ENCODE assay signal across 8 cellular contexts in the genomic region with DNA sequence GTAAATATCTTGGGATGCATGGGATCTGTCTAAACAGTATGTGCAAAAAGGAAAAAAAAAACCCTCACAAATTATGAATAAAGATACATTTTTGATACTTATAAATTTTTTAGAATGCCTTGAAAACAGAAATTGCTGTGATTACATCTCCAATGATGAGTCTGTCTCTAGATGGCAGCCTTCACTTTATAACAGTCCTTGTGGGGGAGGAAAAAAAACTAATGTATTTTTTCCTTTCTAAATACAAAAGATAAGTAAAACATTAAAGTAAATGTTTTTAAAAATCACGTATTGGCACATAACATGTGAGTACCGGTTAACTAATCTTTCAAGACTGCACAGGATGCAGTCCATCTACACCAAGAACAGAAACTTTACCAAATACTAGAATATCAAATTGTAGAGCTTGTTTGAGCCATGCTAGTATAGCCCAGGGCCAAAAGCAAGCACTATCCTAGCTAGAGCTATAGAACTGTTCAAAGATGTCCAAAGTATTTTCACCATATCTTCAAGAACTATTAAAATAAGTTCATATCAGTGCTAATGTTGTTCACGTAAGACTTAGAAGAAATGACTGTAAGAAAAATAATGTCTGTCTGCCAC.
A peak's percentile ranks its signal among the peaks of the same experiment; 100 is the strongest.
DNase-seq lines count a peak whose midpoint lies in the region; ATAC-seq and TF ChIP-seq lines count a peak whose summit lies in the region.

No MANE protein-coding gene starts in this region.

- no peak for TF ChIP-seq POLR2A in thyroid gland (IDR thresholded peaks at IDR 0.05)

- ATAC-seq in natural killer cell (peak in 1 of 3 donors; percentile 30), HG03354 (IDR thresholded peaks at IDR 0.05; ENCODE audit: poor library complexity, severe bottlenecking, unreplicated experiment) (no peak)
- no peak for ATAC-seq in natural killer cell treated with Interleukin-12 subunit alpha and Interleukin-12 subunit beta and Interleukin-15 and Interleukin-18, amount 100 ng/mL, for 72 hours

- no peak for TF ChIP-seq CTCF in natural killer cell (IDR thresholded peaks at IDR 0.05)
- peak; percentile 33 for TF ChIP-seq CTCF in hepatocyte (IDR thresholded peaks at IDR 0.05; ENCODE audit: poor library complexity)
- TF ChIP-seq CTCF in thyroid gland (IDR thresholded peaks at IDR 0.05), result peak in 3 of 6 experiments; percentile 34 to 48 (median 37)

- no peaks in the 10 kb centered on the region for H3K36me3 Mint-ChIP-seq in natural killer cell
- H3K36me3 Mint-ChIP-seq in natural killer cell treated with Interleukin-12 subunit alpha and Interleukin-12 subunit beta and Interleukin-15 and Interleukin-18, amount 100 ng/mL, for 72 hours, result peaks cover 5% of the 10 kb centered on the region
- H3K36me3 Mint-ChIP-seq in activated T-cell treated with anti-CD3 and anti-CD28 coated beads, Interleukin-2, amount 50 U/mL, for 24 hours (ENCODE audit: low read depth), result peaks cover 27% of the 10 kb centered on the region

- H3K27ac Mint-ChIP-seq in natural killer cell, result peak overlapping the region; percentile 8 to 65
- peak overlapping the region in 1 of 2 donors; percentile 61 for H3K27ac Mint-ChIP-seq in natural killer cell treated with Interleukin-12 subunit alpha and Interleukin-12 subunit beta and Interleukin-15 and Interleukin-18, amount 100 ng/mL, for 72 hours
- H3K27ac Mint-ChIP-seq in activated T-cell treated with anti-CD3 and anti-CD28 coated beads, Interleukin-2, amount 50 U/mL, for 24 hours, result no peak overlapping the region

- H2AFZ ChIP-seq in hepatocyte, result no peak overlapping the region

- DNase-seq in natural killer cell, result no peak
- no peak for DNase-seq in natural killer cell treated with Interleukin-12 subunit alpha and Interleukin-12 subunit beta and Interleukin-15 and Interleukin-18, amount 100 ng/mL, for 72 hours (ENCODE audit: low spot score)
- peak; percentile 54 for DNase-seq in adipocyte (ENCODE audit: low read depth)
- DNase-seq in hepatocyte (ENCODE audit: low spot score), result peak; percentile 6
- DNase-seq in thyroid gland, result no peak
- DNase-seq in activated T-cell treated with anti-CD3 and anti-CD28 coated beads, Interleukin-2, amount 50 U/mL, for 24 hours, result no peak
- no peak for DNase-seq in stimulated activated CD4-positive, alpha-beta T cell treated with anti-CD3 and anti-CD28 coated beads, Interleukin-12 subunit alpha, Interleukin-12 subunit beta, amount 100 ng/mL, for 4 hours

- H3K9me3 Mint-ChIP-seq in natural killer cell, result no peaks in the 10 kb centered on the region
- H3K9me3 Mint-ChIP-seq in natural killer cell treated with Interleukin-12 subunit alpha and Interleukin-12 subunit beta and Interleukin-15 and Interleukin-18, amount 100 ng/mL, for 72 hours, result no peaks in the 10 kb centered on the region
- no peaks in the 10 kb centered on the region for H3K9me3 Mint-ChIP-seq in activated T-cell treated with anti-CD3 and anti-CD28 coated beads, Interleukin-2, amount 50 U/mL, for 24 hours

- peaks cover 11 to 25% of the 10 kb centered on the region in 2 donors for H3K4me1 Mint-ChIP-seq in natural killer cell
- H3K4me1 Mint-ChIP-seq in natural killer cell treated with Interleukin-12 subunit alpha and Interleukin-12 subunit beta and Interleukin-15 and Interleukin-18, amount 100 ng/mL, for 72 hours (ENCODE audit: low read depth in 2 of 2), result peaks cover 11 to 14% of the 10 kb centered on the region in 2 donors
- H3K4me1 Mint-ChIP-seq in activated T-cell treated with anti-CD3 and anti-CD28 coated beads, Interleukin-2, amount 50 U/mL, for 24 hours (ENCODE audit: low read depth), result peaks cover 24% of the 10 kb centered on the region

- H3K79me2 ChIP-seq in hepatocyte, result peaks cover 5% of the 10 kb centered on the region

- intact Hi-C loops in natural killer cell (cut with micrococcal nuclease), result loop anchor here (1.0 to 5.0 kb wide), 3 partner anchors 207 to 469 kb away; a partner anchor contains a TSS
- intact Hi-C loops in thyroid gland (cut with DNase I), result no loop called here

- H3K27ac ChIP-seq in hepatocyte (no peak overlapping the region), thyroid gland (no peak overlapping the region)

- no peak overlapping the region for H3K9ac ChIP-seq in adipocyte (ENCODE audit: low read length)

- WGBS in hepatocyte (ENCODE audit: low lambda C conversion rate, missing lambda C conversion rate), result 88% methylated on average over 3 of the region's 3 CpGs
- 76 to 77% methylated on average over 3 of the region's 3 CpGs for WGBS in thyroid gland, 2 donors

- no peaks in the 10 kb centered on the region for H3K9me2 ChIP-seq in hepatocyte (replicated peaks; ENCODE audit: insufficient read depth)

- no peak overlapping the region for H3K4me2 ChIP-seq in hepatocyte

- H3K27me3 ChIP-seq in adipocyte (replicated peaks; ENCODE audit: control insufficient read depth, insufficient read depth, low read length), result no peaks in the 10 kb centered on the region
- H3K27me3 ChIP-seq in hepatocyte, result no peaks in the 10 kb centered on the region
- no peaks in the 10 kb centered on the region for H3K27me3 ChIP-seq in thyroid gland

- H3K4me1 ChIP-seq in adipocyte (ENCODE audit: control insufficient read depth, insufficient read depth, low read length) (peaks cover 5% of the 10 kb centered on the region), hepatocyte (ENCODE audit: insufficient read depth) (no peaks in the 10 kb centered on the region), thyroid gland (no peaks in the 10 kb centered on the region)

- H3K36me3 ChIP-seq in adipocyte (ENCODE audit: control insufficient read depth, insufficient read depth, low read length, severe bottlenecking), result no peaks in the 10 kb centered on the region
- no peaks in the 10 kb centered on the region for H3K36me3 ChIP-seq in hepatocyte (replicated peaks; ENCODE audit: insufficient read depth, low read depth)
- H3K36me3 ChIP-seq in thyroid gland, result no peaks in the 10 kb centered on the region

- no peaks in the 10 kb centered on the region for H3K27me3 Mint-ChIP-seq in natural killer cell (ENCODE audit: low read depth in 2 of 2)
- no peaks in the 10 kb centered on the region for H3K27me3 Mint-ChIP-seq in natural killer cell treated with Interleukin-12 subunit alpha and Interleukin-12 subunit beta and Interleukin-15 and Interleukin-18, amount 100 ng/mL, for 72 hours
- H3K27me3 Mint-ChIP-seq in activated T-cell treated with anti-CD3 and anti-CD28 coated beads, Interleukin-2, amount 50 U/mL, for 24 hours, result no peaks in the 10 kb centered on the region

- no peak overlapping the region for H3K4me3 ChIP-seq in adipocyte (ENCODE audit: low read length)
- no peak overlapping the region for H3K4me3 ChIP-seq in hepatocyte
- H3K4me3 ChIP-seq in thyroid gland (replicated peaks in 1 of 3), result no peak overlapping the region

- H3K4me3 Mint-ChIP-seq in natural killer cell, result no peak overlapping the region
- H3K4me3 Mint-ChIP-seq in natural killer cell treated with Interleukin-12 subunit alpha and Interleukin-12 subunit beta and Interleukin-15 and Interleukin-18, amount 100 ng/mL, for 72 hours, result no peak overlapping the region
- no peak overlapping the region for H3K4me3 Mint-ChIP-seq in activated T-cell treated with anti-CD3 and anti-CD28 coated beads, Interleukin-2, amount 50 U/mL, for 24 hours

- H4K20me1 ChIP-seq in hepatocyte (ENCODE audit: insufficient read depth, poor library complexity, severe bottlenecking), result no peaks in the 10 kb centered on the region

- no peaks in the 10 kb centered on the region for H3K9me3 ChIP-seq in adipocyte (ENCODE audit: control insufficient read depth, low read length)
- no peaks in the 10 kb centered on the region for H3K9me3 ChIP-seq in hepatocyte (ENCODE audit: low read depth)
- no peaks in the 10 kb centered on the region for H3K9me3 ChIP-seq in thyroid gland

Comparison
In these comparisons a context has a peak if more than half of its experiments do, and no peak if none do; other contexts are left out.
1. DNase-seq: peak in adipocyte (single experiment) and hepatocyte (single experiment); none in natural killer cell (single experiment), natural killer cell treated with Interleukin-12 subunit alpha and Interleukin-12 subunit beta and Interleukin-15 and Interleukin-18, amount 100 ng/mL, for 72 hours (single experiment), thyroid gland (0 of 2), activated T-cell treated with anti-CD3 and anti-CD28 coated beads, Interleukin-2, amount 50 U/mL, for 24 hours (single experiment) and stimulated activated CD4-positive, alpha-beta T cell treated with anti-CD3 and anti-CD28 coated beads, Interleukin-12 subunit alpha, Interleukin-12 subunit beta, amount 100 ng/mL, for 4 hours (single experiment).